ENCODE assay signal across 8 cellular contexts in the genomic region with DNA sequence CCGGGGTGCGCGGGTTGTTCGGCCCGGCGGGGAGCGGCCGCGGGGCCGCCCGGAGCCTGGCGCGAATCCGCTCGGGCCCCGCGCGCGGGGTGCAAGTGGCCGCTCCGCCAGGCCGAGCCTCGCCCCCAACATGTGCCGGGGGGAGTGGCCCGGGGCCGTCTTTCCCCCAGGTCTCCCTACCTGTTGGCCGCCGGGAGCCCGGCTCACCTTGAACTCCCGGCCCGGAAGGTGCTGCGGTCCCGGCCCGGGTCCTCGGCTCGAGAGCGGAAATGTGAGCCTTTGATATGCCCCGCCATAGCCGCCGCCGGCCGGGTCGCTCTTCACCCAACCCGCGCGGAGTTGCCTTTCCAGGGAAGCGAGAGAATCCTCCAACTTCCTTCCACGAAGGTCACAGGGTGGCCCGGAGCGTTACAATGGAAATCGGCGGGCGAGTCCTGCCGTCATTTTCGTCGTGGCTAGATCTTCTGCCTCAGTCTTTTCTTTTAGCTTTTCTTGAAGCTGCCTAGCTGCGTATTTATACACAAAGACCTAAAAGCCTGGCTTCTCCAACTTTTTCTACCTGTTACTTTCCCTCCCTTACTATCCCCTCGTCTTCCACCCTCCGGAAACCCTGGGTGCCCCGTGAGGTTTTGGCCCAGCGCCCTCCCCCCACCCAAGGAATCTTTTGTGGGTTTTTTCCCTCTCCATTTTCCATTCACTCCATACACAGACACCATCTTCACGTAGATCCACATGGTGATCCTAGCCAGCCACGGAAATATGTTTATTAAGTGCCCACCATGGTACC. TPM values are rescaled to one million over a fixed set of nuclear protein-coding genes. Genes with fewer than 3 reads are reported as not detected.
DNase-seq lines count a peak whose midpoint lies in the region; ATAC-seq and TF ChIP-seq lines count a peak whose summit lies in the region.

No MANE protein-coding gene starts in this region.

- in situ Hi-C loops in HAP-1 (cut with MboI; ENCODE audit: low sequenced_read_pairs): no loop called here

- H3K4me3 ChIP-seq in A673 (ENCODE audit: low read depth, low read length, poor library complexity, severe bottlenecking) (peak overlapping the region; percentile 62), HAP-1 (peak overlapping the region; percentile 81), duodenal mucosa (ENCODE audit: low read depth in 1 of 2, low read length in 2 of 2) (peak overlapping the region; percentile 79 to 80), mononuclear cell (ENCODE audit: low read length) (peak overlapping the region; percentile 33)

- H3K36me3 ChIP-seq in A673 (ENCODE audit: insufficient read depth, low read length, poor library complexity, severe bottlenecking) (no peaks in the 10 kb centered on the region), HAP-1 (replicated peaks) (no peaks in the 10 kb centered on the region), duodenal mucosa (ENCODE audit: control insufficient read depth in 1 of 2, insufficient read depth in 2 of 2, low read length in 2 of 2) (no peaks in the 10 kb centered on the region)

- intact Hi-C loops in A673 (cut with micrococcal nuclease; ENCODE audit: unreplicated experiment): no loop called here

- H3K27me3 ChIP-seq in A673 (replicated peaks; ENCODE audit: insufficient read depth, low read depth, low read length, poor library complexity): no peaks in the 10 kb centered on the region
- no peaks in the 10 kb centered on the region for H3K27me3 ChIP-seq in HAP-1 (ENCODE audit: low read depth)
- no peaks in the 10 kb centered on the region for H3K27me3 ChIP-seq in duodenal mucosa (ENCODE audit: control insufficient read depth in 1 of 2, insufficient read depth in 2 of 2, low read length in 2 of 2)
- H3K27me3 ChIP-seq in mononuclear cell (ENCODE audit: insufficient read depth, low read length): peaks cover 35% of the 10 kb centered on the region

- no peak for TF ChIP-seq CTCF in A673 (conservative IDR thresholded peaks at IDR 0.05; ENCODE audit: low read depth, low read length)

- DNase-seq in A673 (ENCODE audit: low spot score) (peak; percentile 18), HAP-1 (ENCODE audit: low spot score in 2 of 2) (peak in 1 of 2 experiments; percentile 52)
- peak; percentile 26 for DNase-seq in activated CD4-positive, CD25-positive, alpha-beta regulatory T cell treated with anti-CD3 and anti-CD28 coated beads, Interleukin-2, amount 50 U/mL, for 16 hours (ENCODE audit: low read depth, low spot score)
- DNase-seq in stimulated activated naive CD8-positive, alpha-beta T cell treated with anti-CD3 and anti-CD28 coated beads, Interleukin-15, Interleukin-2, amounts not matched to agents 100 U/mL and 50 U/mL, for 24 hours: peak; percentile 56

- H3K27ac ChIP-seq in A673 (ENCODE audit: low read depth, low read length, poor library complexity, severe bottlenecking) (peak overlapping the region; percentile 76), duodenal mucosa (ENCODE audit: low read depth, low read length) (peak overlapping the region; percentile 40)

- CTCF ChIA-PET in A673 (lab: Charles Lee): no interaction called here

- H3K9ac ChIP-seq in duodenal mucosa (ENCODE audit: low read depth in 1 of 2, low read length in 2 of 2): peak overlapping the region; percentile 69 to 79

- no peaks in the 10 kb centered on the region for H3K4me1 ChIP-seq in A673 (ENCODE audit: insufficient read depth, low read length, poor library complexity, severe bottlenecking)
- peaks cover 33% of the 10 kb centered on the region for H3K4me1 ChIP-seq in HAP-1
- peaks cover 20 to 41% of the 10 kb centered on the region in 2 donors for H3K4me1 ChIP-seq in duodenal mucosa (ENCODE audit: control insufficient read depth in 1 of 2, insufficient read depth in 2 of 2, low read length in 2 of 2)
- H3K4me1 ChIP-seq in mononuclear cell (ENCODE audit: insufficient read depth, low read length): peaks cover 8% of the 10 kb centered on the region

- no TSS peak for BruUV-seq in A673 (replicated peaks; lab: Mats Ljungman, UMichigan)

- peak; percentile 44 for ATAC-seq in stimulated activated naive CD8-positive, alpha-beta T cell treated with anti-CD3 and anti-CD28 coated beads, Interleukin-15, Interleukin-2, amounts not matched to agents 100 U/mL and 50 U/mL, for 24 hours
- ATAC-seq in GM21447 (IDR thresholded peaks at IDR 0.05; ENCODE audit: unreplicated experiment) (no peak), HG03342 (IDR thresholded peaks at IDR 0.05; ENCODE audit: unreplicated experiment) (no peak)

- POLR2A ChIA-PET in A673 (lab: Charles Lee; ENCODE audit: low non-redundant PET): no interaction called here

- H3K9me3 ChIP-seq in A673 (ENCODE audit: low read depth, low read length, poor library complexity, severe bottlenecking): no peaks in the 10 kb centered on the region
- no peaks in the 10 kb centered on the region for H3K9me3 ChIP-seq in HAP-1
- H3K9me3 ChIP-seq in duodenal mucosa (ENCODE audit: control insufficient read depth in 1 of 2, low read length in 2 of 2): no peaks in the 10 kb centered on the region
- no peaks in the 10 kb centered on the region for H3K9me3 ChIP-seq in mononuclear cell (ENCODE audit: low read depth, low read length)

RNA-seq across cellular contexts. Expression of gene PTGFRN, which starts 0.9 kb away (rescaled TPM):
- total RNA-seq in A673 (2021) (29.5 and 34.3 TPM in 2 replicates), mononuclear cell (0.73 TPM)

Comparison
In these comparisons a context has a peak if more than half of its experiments do, and no peak if none do; other contexts are left out.
1. RNA of gene PTGFRN, which starts 0.9 kb away (total RNA-seq): 29.5 to 34.3 TPM in A673; 0.73 TPM in mononuclear cell (single experiment); every median in the first group is over 10 times any median in the second.
2. Peak in every context shown above with its lines, with median percentiles within 50 percentile points of each other: H3K4me3 ChIP-seq.